In genomic region chr10:5685764-5686240, GRCh38 we compare ENCODE assay signal across 8 cellular contexts. TPM values are rescaled to one million over a fixed set of nuclear protein-coding genes. Genes with fewer than 3 reads are reported as not detected.
A peak's percentile ranks its signal among the peaks of the same experiment; 100 is the strongest.
DNase-seq lines count a peak whose midpoint lies in the region; ATAC-seq and TF ChIP-seq lines count a peak whose summit lies in the region.

No MANE protein-coding gene starts in this region.

- CTCF ChIA-PET in MCF 10A (lab: Yijun Ruan, JAX): no interaction called here

- ATAC-seq in HG03159 (IDR thresholded peaks at IDR 0.05; ENCODE audit: unreplicated experiment): no peak
- no peak for ATAC-seq in HG02678 (IDR thresholded peaks at IDR 0.05; ENCODE audit: unreplicated experiment)

- DNase-seq in Jurkat, Clone E6-1 (ENCODE audit: low read depth, low spot score): no peak
- DNase-seq in MCF 10A (ENCODE audit: unreplicated experiment) (no peak), GOT3 (lab: John Stamatoyannopoulos, UW) (no peak), NCI-H1930 (lab: John Stamatoyannopoulos, UW) (no peak)

- H3K4me3 ChIP-seq in BLaER1 (peak overlapping the region; percentile 90), mucosa of rectum (ENCODE audit: low read length in 2 of 2) (peak overlapping the region; percentile 91 to 94)
- H3K4me3 ChIP-seq in Jurkat, Clone E6-1 (ENCODE audit: low read length): peak overlapping the region; percentile 83

- BruUV-seq in MCF 10A (replicated peaks; lab: Mats Ljungman, UMichigan): TSS peak; percentile 45

- H3K27ac ChIP-seq in BLaER1 (peak overlapping the region; percentile 94), mucosa of rectum (ENCODE audit: low read depth in 2 of 2, low read length in 2 of 2) (peak overlapping the region; percentile 84 to 90)

- H3K9ac ChIP-seq in BLaER1 (peak overlapping the region; percentile 92), mucosa of rectum (ENCODE audit: low read depth in 1 of 2, low read length in 2 of 2) (peak overlapping the region; percentile 69 to 83)

- H3K27me3 Mint-ChIP-seq in MCF 10A (ENCODE audit: insufficient read depth, unreplicated experiment): no peaks in the 10 kb centered on the region

- peak overlapping the region; percentile 95 for H3K4me3 Mint-ChIP-seq in MCF 10A (ENCODE audit: unreplicated experiment)

- H3K36me3 ChIP-seq in BLaER1 (peaks cover 13% of the 10 kb centered on the region; the same call in 1 of the 2 replicates), mucosa of rectum (ENCODE audit: control insufficient read depth in 2 of 2, insufficient read depth in 2 of 2, low read length in 2 of 2) (no peaks in the 10 kb centered on the region)

- H3K4me1 Mint-ChIP-seq in MCF 10A (ENCODE audit: insufficient read depth, unreplicated experiment): peaks cover 4% of the 10 kb centered on the region

- no peaks in the 10 kb centered on the region for H3K36me3 Mint-ChIP-seq in MCF 10A (ENCODE audit: insufficient read depth, unreplicated experiment)

- no peaks in the 10 kb centered on the region for H3K27me3 ChIP-seq in BLaER1
- no peaks in the 10 kb centered on the region for H3K27me3 ChIP-seq in mucosa of rectum (ENCODE audit: control insufficient read depth in 2 of 2, insufficient read depth in 2 of 2, low read length in 2 of 2)

- H3K9me3 ChIP-seq in BLaER1 (peaks cover 1% of the 10 kb centered on the region; the same call in 1 of the 2 replicates), mucosa of rectum (ENCODE audit: control insufficient read depth in 2 of 2, low read length in 2 of 2) (no peaks in the 10 kb centered on the region)

- POLR2A ChIA-PET in MCF 10A (lab: Yijun Ruan, JAX): interaction anchor here (2.5 kb wide), 1 partner anchor 54 kb away, joined by 16 read pairs; no protein-coding TSS in a partner anchor

- intact Hi-C loops in MCF 10A (cut with micrococcal nuclease): loop anchor here (2.0 to 10.0 kb wide), 4 partner anchors 49 to 201 kb away; partner anchors contain the start of genes ANKRD16 and GDI2

- H3K27ac Mint-ChIP-seq in MCF 10A (ENCODE audit: low read depth, unreplicated experiment): peak overlapping the region; percentile 90

- no peaks in the 10 kb centered on the region for H3K9me3 Mint-ChIP-seq in MCF 10A (ENCODE audit: unreplicated experiment)

- peak overlapping the region; percentile 87 for H3K4me2 ChIP-seq in BLaER1

- no peak for TF ChIP-seq CTCF in MCF 10A (IDR thresholded peaks at IDR 0.05; ENCODE audit: unreplicated experiment)

- peaks cover 52% of the 10 kb centered on the region for H4K20me1 ChIP-seq in BLaER1

- H3K4me1 ChIP-seq in BLaER1 (peaks cover 31% of the 10 kb centered on the region), mucosa of rectum (ENCODE audit: control insufficient read depth in 2 of 2, insufficient read depth in 2 of 2, low read length in 2 of 2) (peaks cover 13 to 15% of the 10 kb centered on the region in 2 donors)

RNA-seq across cellular contexts. Expression of gene TASOR2, which starts 1.2 kb away (rescaled TPM):
- polyA plus RNA-seq in Jurkat, Clone E6-1 (2012; ENCODE audit: insufficient read depth, insufficient read length): 19.0 TPM
- 93.4 and 123 TPM in 2 replicates for total RNA-seq in MCF 10A (2022)

RNA-seq across cellular contexts. Expression of gene ASB13, which starts 19.4 kb away (rescaled TPM):
- 21.7 TPM for polyA plus RNA-seq in Jurkat, Clone E6-1 (2012; ENCODE audit: insufficient read depth, insufficient read length)
- total RNA-seq in MCF 10A (2022): 16.3 and 20.7 TPM in 2 replicates
